ENCODE assay signal across 30 cellular contexts in the genomic region with DNA sequence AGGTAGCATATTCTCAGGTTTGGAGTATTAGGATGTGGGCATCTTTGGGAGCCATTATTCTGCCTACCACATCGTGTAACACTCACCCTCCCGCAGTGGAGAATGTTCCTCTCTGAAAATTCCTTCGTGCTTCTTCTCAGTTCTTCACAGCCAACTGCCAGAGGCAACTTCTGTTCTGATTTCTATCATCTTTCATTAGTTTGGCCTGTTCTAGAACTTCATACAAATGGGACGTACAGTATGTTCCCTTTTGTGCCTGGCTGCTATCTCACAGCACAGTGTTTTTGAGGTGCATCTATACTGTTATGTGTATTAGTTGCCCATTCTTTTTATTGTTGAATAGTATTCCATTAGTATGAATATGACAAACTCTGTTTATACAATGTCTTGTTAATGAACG. TPM values are rescaled to one million over a fixed set of nuclear protein-coding genes. Genes with fewer than 3 reads are reported as not detected.
"Had no signal": no experiment of that assay in that cellular context is flagged by ENCODE, and none has a peak within 500 bp of the region (broad histone marks: within the 10 kb centered on the region; RNA-seq: fewer than 3 reads in every experiment).

No MANE protein-coding gene starts in this region.

- H3K27ac ChIP-seq: coronary artery, left lung, lower lobe of right lung, neural progenitor cell, ovary, right lobe of liver, stomach, thyroid gland, upper lobe of left lung, vagina had no signal

- ATAC-seq: heart left ventricle; left lung; lower lobe of right lung; natural killer cell treated with Interleukin-12 subunit alpha and Interleukin-12 subunit beta and Interleukin-15 and Interleukin-18, amount 100 ng/mL, for 72 hours; right lobe of liver; stimulated activated naive B cell treated with anti-CD40 and anti-IgM and Interleukin-4, amounts not matched to agents 10 μg/mL and 1 μg/mL and 100 μg/mL, for 72 hours had no signal

- H3K4me2 ChIP-seq: neural progenitor cell had no signal

- H2AFZ ChIP-seq: neural progenitor cell had no signal

- H3K27me3 ChIP-seq: heart left ventricle, left lung, neural progenitor cell, ovary, right lobe of liver, stomach, thyroid gland, upper lobe of left lung, vagina had no signal

- H3K9me3 ChIP-seq: heart left ventricle, left lung, lower lobe of right lung, ovary, right lobe of liver, stomach, thyroid gland, upper lobe of left lung, vagina had no signal

- H3K4me1 ChIP-seq: heart left ventricle, left lung, lower lobe of right lung, neural progenitor cell, right lobe of liver, stomach, thyroid gland, upper lobe of left lung had no signal

- DNase-seq: effector CD4-positive, alpha-beta T cell; endodermal cell; erythroblast; foreskin melanocyte; heart left ventricle; islet precursor cell; left lung; lower lobe of right lung; mesenchymal stem cell; midbrain; nucleus accumbens; ovary; retina; right lobe of liver; stimulated activated CD4-positive, alpha-beta T cell treated with anti-CD3 and anti-CD28 coated beads, Interleukin-2, amount 100 ng/mL, for 24 hours; stimulated activated CD4-positive, alpha-beta T cell treated with anti-CD3 and anti-CD28 coated beads, Interleukin-4, amount 100 ng/mL, for 4 hours; stimulated activated naive B cell treated with anti-CD40 and anti-IgM and Interleukin-4, amounts not matched to agents 10 μg/mL and 1 μg/mL and 100 μg/mL, for 72 hours; stomach; thyroid gland; upper lobe of left lung had no signal

- H3K36me3 ChIP-seq: heart left ventricle, left lung, lower lobe of right lung, neural progenitor cell, ovary, right lobe of liver, stomach, thyroid gland, upper lobe of left lung, vagina had no signal

- H3K4me3 ChIP-seq: coronary artery, heart left ventricle, left lung, lower lobe of right lung, neural progenitor cell, ovary, right lobe of liver, stomach, thyroid gland, upper lobe of left lung, vagina had no signal

- H3K9ac ChIP-seq: neural progenitor cell had no signal

RNA-seq across cellular contexts. Expression of a gene that starts 8.9 kb away (rescaled TPM):
- total RNA-seq: chondrocyte; dermis microvascular lymphatic vessel endothelial cell; endodermal cell; endothelial cell of umbilical vein; glomerular endothelial cell; left lung; lower lobe of right lung; natural killer cell treated with Interleukin-12 subunit alpha and Interleukin-12 subunit beta and Interleukin-15 and Interleukin-18, amount 100 ng/mL, for 72 hours; posterior vena cava; skeletal muscle tissue; vagina had no signal
- polyA plus RNA-seq: endothelial cell of umbilical vein had no signal
